Comparison of ENCODE assay signal across 7 cellular contexts in the genomic region with DNA sequence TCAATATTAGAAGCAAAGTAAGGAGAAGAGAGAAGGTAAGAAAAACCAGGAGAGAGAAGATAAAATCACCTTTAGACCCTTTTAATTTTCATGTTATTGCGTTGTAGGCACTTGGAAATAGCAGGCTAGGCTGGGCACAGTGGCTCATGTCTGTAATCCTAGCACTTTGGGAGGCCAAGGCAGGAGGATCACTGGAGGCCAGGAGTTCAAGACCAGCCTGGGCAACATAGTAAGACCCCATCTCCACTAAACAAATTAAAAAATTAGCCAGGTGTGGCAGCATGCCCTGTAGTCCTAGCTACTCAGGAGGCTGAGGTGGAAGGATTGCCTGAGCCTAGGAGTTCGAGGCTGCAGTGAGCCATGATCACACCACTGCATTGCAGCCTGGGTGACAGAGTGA.
DNase-seq lines count a peak whose midpoint lies in the region; ATAC-seq and TF ChIP-seq lines count a peak whose summit lies in the region.
"Not testable (repeated sequence)": the region's sequence is repeated elsewhere in the genome, so short reads cannot be mapped to it uniquely, and the experiment has no call there.

No MANE protein-coding gene starts in this region.

- POLR2A ChIA-PET in CD8-positive, alpha-beta T cell (lab: Charles Lee) = interaction anchor here (0.7 kb wide), 1 partner anchor 11 kb away, joined by 3 read pairs; no protein-coding TSS in a partner anchor
- POLR2A ChIA-PET in naive thymus-derived CD8-positive, alpha-beta T cell (lab: Charles Lee) = interaction anchor here (0.7 kb wide), 1 partner anchor 92 kb away, joined by 6 read pairs; no protein-coding TSS in a partner anchor

- not testable (repeated sequence) for H3K4me1 Mint-ChIP-seq in CD8-positive, alpha-beta T cell (ENCODE audit: low read depth); activated T-cell treated with anti-CD3 and anti-CD28 coated beads, Interleukin-2, amount 50 U/mL, for 72 hours (ENCODE audit: low read depth)
- H3K4me1 Mint-ChIP-seq in activated naive CD8-positive, alpha-beta T cell (ENCODE audit: low read depth) = peaks cover 11% of the 10 kb centered on the region
- peaks cover 19% of the 10 kb centered on the region for H3K4me1 Mint-ChIP-seq in dendritic cell treated with granulocyte-macrophage colony-stimulating factor and Interleukin-4, amounts not matched to agents 40 ng/mL and 50 ng/mL, for 4 days (ENCODE audit: low read depth)
- H3K4me1 Mint-ChIP-seq in naive thymus-derived CD8-positive, alpha-beta T cell = peaks cover 0 to 18% (median 10%) of the 10 kb centered on the region in 4 donors

- H3K36me3 ChIP-seq in CD8-positive, alpha-beta T cell (ENCODE audit: insufficient read depth, low read length) = peaks cover 32% of the 10 kb centered on the region
- not testable (repeated sequence) for H3K36me3 ChIP-seq in thyroid gland

- CTCF ChIA-PET in CD8-positive, alpha-beta T cell (lab: Charles Lee) = interaction anchor here (0.7 to 0.9 kb wide), 3 partner anchors 15 to 230 kb away, joined by 3 to 4 read pairs (median 3); no protein-coding TSS in a partner anchor

- not testable (repeated sequence) for H3K9me3 ChIP-seq in CD8-positive, alpha-beta T cell (ENCODE audit: low read length); thyroid gland

- peaks cover 78% of the 10 kb centered on the region for H3K36me3 Mint-ChIP-seq in CD8-positive, alpha-beta T cell
- peaks cover 5 to 17% of the 10 kb centered on the region in 2 donors for H3K36me3 Mint-ChIP-seq in activated T-cell treated with anti-CD3 and anti-CD28 coated beads, Interleukin-2, amount 50 U/mL, for 72 hours (ENCODE audit: insufficient read depth in 2 of 2)
- not testable (repeated sequence) for H3K36me3 Mint-ChIP-seq in activated naive CD8-positive, alpha-beta T cell
- peaks cover 57% of the 10 kb centered on the region for H3K36me3 Mint-ChIP-seq in dendritic cell treated with granulocyte-macrophage colony-stimulating factor and Interleukin-4, amounts not matched to agents 40 ng/mL and 50 ng/mL, for 4 days (ENCODE audit: low read depth)
- peaks cover 13 to 95% (median 40%) of the 10 kb centered on the region in 3 donors for H3K36me3 Mint-ChIP-seq in naive thymus-derived CD8-positive, alpha-beta T cell

- not testable (repeated sequence) for TF ChIP-seq CTCF in CD8-positive, alpha-beta T cell (IDR thresholded peaks at IDR 0.05); HL-60 (IDR thresholded peaks at IDR 0.05; ENCODE audit: insufficient read depth, low read length); thyroid gland (IDR thresholded peaks at IDR 0.05)

- TF ChIP-seq POLR2A in thyroid gland (IDR thresholded peaks at IDR 0.05) = not testable (repeated sequence)

- peak overlapping the region; percentile 16 for H3K27ac Mint-ChIP-seq in CD8-positive, alpha-beta T cell
- peak overlapping the region; percentile 21 for H3K27ac Mint-ChIP-seq in activated T-cell treated with anti-CD3 and anti-CD28 coated beads, Interleukin-2, amount 50 U/mL, for 72 hours
- peak overlapping the region; percentile 30 for H3K27ac Mint-ChIP-seq in activated naive CD8-positive, alpha-beta T cell
- H3K27ac Mint-ChIP-seq in dendritic cell treated with granulocyte-macrophage colony-stimulating factor and Interleukin-4, amounts not matched to agents 40 ng/mL and 50 ng/mL, for 4 days = peak overlapping the region; percentile 41
- peak overlapping the region in 7 of 10 donors; percentile 5 to 89 (median 44) for H3K27ac Mint-ChIP-seq in naive thymus-derived CD8-positive, alpha-beta T cell

- not testable (repeated sequence) for H3K27me3 ChIP-seq in CD8-positive, alpha-beta T cell (ENCODE audit: insufficient read depth, low read length); HL-60 (ENCODE audit: insufficient read depth, poor library complexity, severe bottlenecking); thyroid gland

- H3K4me3 ChIP-seq in CD8-positive, alpha-beta T cell (ENCODE audit: low read depth, low read length); HL-60 (replicated peaks; ENCODE audit: insufficient read depth, low read length); thyroid gland (replicated peaks in 1 of 3): not testable (repeated sequence)

- intact Hi-C loops in CD8-positive, alpha-beta T cell (cut with DNase I, micrococcal nuclease); thyroid gland (cut with DNase I): not testable (repeated sequence)
- intact Hi-C loops in dendritic cell treated with granulocyte-macrophage colony-stimulating factor and Interleukin-4, amounts not matched to agents 40 ng/mL and 50 ng/mL, for 4 days (cut with micrococcal nuclease) = loop anchor here (5.0 kb wide), 1 partner anchor 137 kb away; no protein-coding TSS in a partner anchor

- H3K27me3 Mint-ChIP-seq in CD8-positive, alpha-beta T cell (ENCODE audit: low read depth); activated T-cell treated with anti-CD3 and anti-CD28 coated beads, Interleukin-2, amount 50 U/mL, for 72 hours (ENCODE audit: low read depth); activated naive CD8-positive, alpha-beta T cell; dendritic cell treated with granulocyte-macrophage colony-stimulating factor and Interleukin-4, amounts not matched to agents 40 ng/mL and 50 ng/mL, for 4 days; naive thymus-derived CD8-positive, alpha-beta T cell: not testable (repeated sequence)

- DNase-seq in CD8-positive, alpha-beta T cell; HL-60 (ENCODE audit: low read depth in 1 of 2, low spot score in 1 of 2); activated T-cell treated with anti-CD3 and anti-CD28 coated beads, Interleukin-2, amount 50 U/mL, for 72 hours; naive thymus-derived CD8-positive, alpha-beta T cell; thyroid gland: not testable (repeated sequence)

- WGBS in thyroid gland, 2 donors = 97% methylated on average over 2 of the region's 2 CpGs

- not testable (repeated sequence) for H3K4me1 ChIP-seq in CD8-positive, alpha-beta T cell (ENCODE audit: insufficient read depth, low read length)
- H3K4me1 ChIP-seq in thyroid gland = peaks cover 22 to 24% of the 10 kb centered on the region in 2 donors

- H3K9me3 Mint-ChIP-seq in CD8-positive, alpha-beta T cell; activated T-cell treated with anti-CD3 and anti-CD28 coated beads, Interleukin-2, amount 50 U/mL, for 72 hours; activated naive CD8-positive, alpha-beta T cell (ENCODE audit: low read depth); dendritic cell treated with granulocyte-macrophage colony-stimulating factor and Interleukin-4, amounts not matched to agents 40 ng/mL and 50 ng/mL, for 4 days; naive thymus-derived CD8-positive, alpha-beta T cell: not testable (repeated sequence)

- H3K4me3 Mint-ChIP-seq in CD8-positive, alpha-beta T cell; activated T-cell treated with anti-CD3 and anti-CD28 coated beads, Interleukin-2, amount 50 U/mL, for 72 hours; activated naive CD8-positive, alpha-beta T cell; dendritic cell treated with granulocyte-macrophage colony-stimulating factor and Interleukin-4, amounts not matched to agents 40 ng/mL and 50 ng/mL, for 4 days; naive thymus-derived CD8-positive, alpha-beta T cell: not testable (repeated sequence)

- H3K27ac ChIP-seq in CD8-positive, alpha-beta T cell (ENCODE audit: low read depth, low read length) = not testable (repeated sequence)
- H3K27ac ChIP-seq in HL-60 (replicated peaks) (peak overlapping the region; percentile 73), thyroid gland (peak overlapping the region in 2 of 3 donors; percentile 46 to 64)

- not testable (repeated sequence) for ATAC-seq in CD8-positive, alpha-beta T cell; activated T-cell treated with anti-CD3 and anti-CD28 coated beads, Interleukin-2, amount 50 U/mL, for 72 hours (replicated peaks in 1 of 2); naive thymus-derived CD8-positive, alpha-beta T cell
